Comparison of ENCODE assay signal across 21 cellular contexts in the genomic region with DNA sequence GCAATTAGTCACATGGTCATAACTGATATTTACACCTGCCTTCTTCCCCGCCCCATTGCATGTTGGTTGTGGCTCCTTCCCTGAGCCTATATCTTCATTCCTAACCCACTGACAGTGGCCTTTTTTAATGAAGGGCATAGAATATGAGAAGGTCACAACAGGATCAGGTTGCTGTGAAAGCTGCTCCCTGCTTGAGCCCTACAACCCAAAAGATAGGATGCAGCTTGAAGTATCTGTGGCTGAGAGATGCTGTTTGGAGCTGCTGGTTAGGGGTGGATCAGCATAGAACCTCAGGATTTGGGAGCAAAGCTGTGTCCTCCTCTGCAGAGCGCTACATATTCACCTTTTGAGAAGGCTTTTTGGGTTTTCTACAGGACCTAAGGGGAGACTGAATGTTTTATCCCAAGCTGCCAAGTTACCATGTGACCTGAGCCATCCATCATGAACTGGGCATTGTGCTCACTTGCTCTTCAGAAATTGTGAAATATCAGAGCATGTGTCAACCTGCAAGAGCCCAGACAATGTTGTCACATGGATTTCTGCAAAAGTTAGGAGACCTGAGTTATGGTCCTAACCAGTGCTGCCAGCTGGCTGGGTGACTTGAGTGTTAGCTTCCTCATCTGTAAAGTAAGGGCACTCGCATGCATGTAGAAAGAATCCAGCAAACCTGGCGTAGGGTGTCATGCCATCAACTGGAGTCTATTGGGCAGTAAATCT. TPM values are rescaled to one million over a fixed set of nuclear protein-coding genes. Genes with fewer than 3 reads are reported as not detected.
DNase-seq lines count a peak whose midpoint lies in the region; ATAC-seq and TF ChIP-seq lines count a peak whose summit lies in the region.
"Had no signal": no experiment of that assay in that cellular context is flagged by ENCODE, and none has a peak within 500 bp of the region (broad histone marks: within the 10 kb centered on the region; RNA-seq: fewer than 3 reads in every experiment).

No MANE protein-coding gene starts in this region.

- TF ChIP-seq POLR2A in IMR-90 (IDR thresholded peaks at IDR 0.05; ENCODE audit: low read depth, low read length) (no peak), esophagus squamous epithelium (IDR thresholded peaks at IDR 0.05) (no peak)

- H4K5ac ChIP-seq in IMR-90 (ENCODE audit: low read depth, low read length), result no peak overlapping the region

- no peak overlapping the region for H2AK5ac ChIP-seq in IMR-90 (ENCODE audit: low read depth, low read length)

- H3K4me3 ChIP-seq in IMR-90 (ENCODE audit: insufficient read depth, low read depth, low read length) (no peak overlapping the region), RWPE2 (ENCODE audit: severe bottlenecking) (no peak overlapping the region), fibroblast of mammary gland (ENCODE audit: control insufficient read depth, low read depth, low read length) (no peak overlapping the region), psoas muscle (no peak overlapping the region), esophagus squamous epithelium (no peak overlapping the region)
- H3K4me3 ChIP-seq: HAP-1, MG63, SJSA1 had no signal

- in situ Hi-C loops in IMR-90 (cut with MboI; ENCODE audit: low sequenced_read_pairs), result loop anchor here (25.0 kb wide), 1 partner anchor 760 kb away; the partner anchor contains the start of gene SETMAR

- H2BK5ac ChIP-seq in IMR-90 (ENCODE audit: low read depth, low read length, poor library complexity, severe bottlenecking), result no peak overlapping the region

- no peaks in the 10 kb centered on the region for H3K36me3 ChIP-seq in IMR-90 (ENCODE audit: control insufficient read depth, insufficient read depth, low read length)
- H3K36me3 ChIP-seq in RWPE2 (ENCODE audit: low read depth), result no peaks in the 10 kb centered on the region
- H3K36me3 ChIP-seq in psoas muscle (ENCODE audit: insufficient read depth in 1 of 2, low read depth in 1 of 2), result no peaks in the 10 kb centered on the region
- H3K36me3 ChIP-seq in esophagus squamous epithelium, result no peaks in the 10 kb centered on the region
- H3K36me3 ChIP-seq: HAP-1, MG63, SJSA1 had no signal

- H3K27ac ChIP-seq in IMR-90 (ENCODE audit: insufficient read depth, low read length), result no peak overlapping the region
- H3K27ac ChIP-seq in RWPE2 (ENCODE audit: poor library complexity, severe bottlenecking), result no peak overlapping the region
- peak overlapping the region; percentile 63 for H3K27ac ChIP-seq in psoas muscle
- H3K27ac ChIP-seq in esophagus squamous epithelium, result peak overlapping the region in 2 of 4 donors; percentile 31 to 32
- H3K27ac ChIP-seq: SJSA1 had no signal

- H3K4ac ChIP-seq in IMR-90 (ENCODE audit: low read depth, low read length), result no peak overlapping the region

- H4K8ac ChIP-seq in IMR-90 (ENCODE audit: low read depth in 2 of 2, low read length in 2 of 2), result no peak overlapping the region

- no peak for TF ChIP-seq RAD21 in IMR-90 (IDR thresholded peaks at IDR 0.05; ENCODE audit: low read length)

- no peak overlapping the region for H2BK120ac ChIP-seq in IMR-90 (ENCODE audit: low read depth, low read length)

- no peak overlapping the region for H3K4me2 ChIP-seq in IMR-90 (ENCODE audit: low read depth, low read length)

- H3K79me1 ChIP-seq in IMR-90 (ENCODE audit: low read depth in 1 of 2, low read length in 2 of 2), result no peaks in the 10 kb centered on the region

- POLR2A ChIA-PET in IMR-90 (lab: Charles Lee; ENCODE audit: unreplicated experiment), result no interaction called here

- H3K4me1 ChIP-seq in IMR-90 (ENCODE audit: control insufficient read depth, insufficient read depth, low read length) (no peaks in the 10 kb centered on the region), RWPE2 (ENCODE audit: insufficient read depth, poor library complexity, severe bottlenecking) (peaks cover 10% of the 10 kb centered on the region), psoas muscle (peaks cover 17% of the 10 kb centered on the region), esophagus squamous epithelium (peaks cover 0 to 56% (median 22%) of the 10 kb centered on the region in 3 donors)
- H3K4me1 ChIP-seq: HAP-1, SJSA1 had no signal

- BruUV-seq in IMR-90 (replicated peaks; lab: Mats Ljungman, UMichigan), result no TSS peak

- dilution Hi-C loops in IMR-90 (cut with HindIII; ENCODE audit: low sequenced_read_pairs, unreplicated experiment), result no loop called here

- CTCF ChIA-PET in IMR-90 (lab: Yijun Ruan, JAX), result interaction anchor here (0.6 to 0.7 kb wide), 2 partner anchors 233 to 878 kb away, joined by 3 to 4 read pairs; no protein-coding TSS in a partner anchor

- H3K14ac ChIP-seq in IMR-90 (replicated peaks; ENCODE audit: low read depth, low read length), result no peak overlapping the region

- ATAC-seq in IMR-90 (ENCODE audit: low read depth), result no peak
- peak; percentile 62 for ATAC-seq in RWPE2 (ENCODE audit: low read depth)
- ATAC-seq in psoas muscle, result peak; percentile 92 to 96 (median 94)
- no peak for ATAC-seq in GM18858 (IDR thresholded peaks at IDR 0.05; ENCODE audit: unreplicated experiment)
- ATAC-seq: activated T-cell treated with anti-CD3 and anti-CD28 coated beads, Interleukin-2, amount 50 U/mL, for 72 hours had no signal

- no peak overlapping the region for H3K23ac ChIP-seq in IMR-90 (ENCODE audit: low read depth, low read length)

- H2AK9ac ChIP-seq in IMR-90 (replicated peaks; ENCODE audit: low read depth, low read length, poor library complexity), result no peak overlapping the region

- DNase-seq in IMR-90, result no peak
- DNase-seq in RWPE2 (ENCODE audit: low spot score), result no peak
- peak; percentile 25 for DNase-seq in fibroblast of mammary gland (ENCODE audit: low read depth)
- DNase-seq in psoas muscle, result peak; percentile 66 to 84
- DNase-seq in esophagus squamous epithelium (lab: John Stamatoyannopoulos, UW), result no peak
- no peak for DNase-seq in stimulated activated CD4-positive, alpha-beta T cell treated with anti-CD3 and anti-CD28 coated beads, Interleukin-4, amount 100 ng/mL, for 24 hours
- DNase-seq: activated CD4-positive, CD25-positive, alpha-beta regulatory T cell treated with anti-CD3 and anti-CD28 coated beads, Interleukin-2, amount 50 U/mL, for 72 hours; activated CD8-positive, alpha-beta memory T cell treated with anti-CD3 and anti-CD28 coated beads for 24 hours; activated T-cell treated with anti-CD3 and anti-CD28 coated beads, Interleukin-2, amount 50 U/mL, for 72 hours; CD4-positive, alpha-beta memory T cell; DMS153; GF-D8; hippocampal formation; kidney; MG63; NCI-H1930; NCI-H510A treated with DMSO at 0.1 percent for 48 hours; nephron progenitor cell had no signal

- no peaks in the 10 kb centered on the region for H4K20me1 ChIP-seq in IMR-90 (ENCODE audit: insufficient read depth, low read length)

- no peaks in the 10 kb centered on the region for H3K9me1 ChIP-seq in IMR-90 (ENCODE audit: insufficient read depth, low read length)

- H4K91ac ChIP-seq in IMR-90 (ENCODE audit: insufficient read depth, low read depth, low read length), result no peak overlapping the region

- no peak overlapping the region for H2BK20ac ChIP-seq in IMR-90 (ENCODE audit: low read depth, low read length)

- no peak overlapping the region for H3K18ac ChIP-seq in IMR-90 (ENCODE audit: low read depth, low read length)

- WGBS in IMR-90 (ENCODE audit: extremely low coverage in 2 of 2, insufficient read length in 1 of 2), 2 experiments, result 100% methylated on average over 2 of the region's 4 CpGs; no CpG with 5 or more reads in 1 of the 2 experiments
- 50 to 52% (median 52%) methylated on average over 4 of the region's 4 CpGs for WGBS in psoas muscle, 3 donors
- WGBS in esophagus squamous epithelium, 2 donors, result 54 to 64% methylated on average over 4 of the region's 4 CpGs

- no peak overlapping the region for H3K9ac ChIP-seq in IMR-90 (ENCODE audit: low read depth, low read length)

- H3K27me3 ChIP-seq in IMR-90 (ENCODE audit: control insufficient read depth, insufficient read depth, low read length) (peaks cover 19% of the 10 kb centered on the region), RWPE2 (ENCODE audit: insufficient read depth, poor library complexity, severe bottlenecking) (no peaks in the 10 kb centered on the region), psoas muscle (ENCODE audit: insufficient read depth in 3 of 3, low read length in 2 of 3) (no peaks in the 10 kb centered on the region), esophagus squamous epithelium (peaks cover 0 to 8% (median 0%) of the 10 kb centered on the region in 4 donors)
- H3K27me3 ChIP-seq: SJSA1 had no signal

- H3K9me3 ChIP-seq in IMR-90 (ENCODE audit: control insufficient read depth, insufficient read depth, low read length) (no peaks in the 10 kb centered on the region), RWPE2 (ENCODE audit: severe bottlenecking) (no peaks in the 10 kb centered on the region), psoas muscle (no peaks in the 10 kb centered on the region), esophagus squamous epithelium (no peaks in the 10 kb centered on the region)
- H3K9me3 ChIP-seq: HAP-1, MG63, SJSA1 had no signal

- H3K56ac ChIP-seq in IMR-90 (ENCODE audit: extremely low read depth, insufficient read depth, low read length), result no peak overlapping the region

- no peak overlapping the region for H2BK15ac ChIP-seq in IMR-90 (ENCODE audit: low read depth, low read length)

- H2AFZ ChIP-seq in IMR-90 (replicated peaks; ENCODE audit: low read length, poor library complexity), result no peak overlapping the region

- intact Hi-C loops in IMR-90 (cut with micrococcal nuclease) (no loop called here), psoas muscle (cut with DNase I) (no loop called here), esophagus squamous epithelium (cut with DNase I) (no loop called here)

- TF ChIP-seq CTCF in IMR-90 (conservative IDR thresholded peaks at IDR 0.05; ENCODE audit: low read depth, low read length) (no peak), RWPE2 (IDR thresholded peaks at IDR 0.05; ENCODE audit: poor library complexity, severe bottlenecking) (no peak), fibroblast of mammary gland (conservative IDR thresholded peaks at IDR 0.05; ENCODE audit: control insufficient read depth, insufficient read depth, low read depth, low read length) (no peak), psoas muscle (IDR thresholded peaks at IDR 0.05) (no peak), esophagus squamous epithelium (IDR thresholded peaks at IDR 0.05) (no peak)

TF ChIP-seq in IMR-90, 13 proteins besides CTCF, POLR2A, EP300 and RAD21:
- 0 out of 2 replicates have a peak, but pooled peaks have one; percentile 18 for TF ChIP-seq CEBPB (IDR thresholded peaks at IDR 0.05; ENCODE audit: low read depth, low read length)
- no peak for TF ChIP-seq NFE2L2 (IDR thresholded peaks at IDR 0.05; ENCODE audit: low read depth, low read length)
TF ChIP-seq in IMR-90: peak in this region for 1.

RNA-seq across cellular contexts. Expression of gene ARL8B, which starts 49.8 kb away (rescaled TPM):
- total RNA-seq in IMR-90 (2012; rRNA removed), result 47.0 and 62.5 TPM in 2 replicates
- polyA plus RNA-seq in IMR-90 (2012; rRNA removed), result 23.8 and 32.3 TPM in 2 replicates
- polyA plus RNA-seq in IMR-90 (2012; cell fraction: cytosol; rRNA removed), result 13.0 and 20.9 TPM in 2 replicates
- 17.4 and 28.8 TPM in 2 replicates for polyA plus RNA-seq in IMR-90 (2012; cell fraction: nucleus; rRNA removed; ENCODE audit: low replicate concordance)
- 100 to 1,000 TPM in 2 of 4 donors, 10 to 100 TPM in 2; 35.1 to 154 (median 109) TPM for total RNA-seq in psoas muscle
- polyA plus RNA-seq in psoas muscle, result 100 to 1,000 TPM; 140 to 266 (median 178) TPM
- 10 to 100 TPM; 42.9 to 71.9 (median 51.7) TPM for total RNA-seq in esophagus squamous epithelium

Comparison
In these comparisons a context has a peak if more than half of its experiments do, and no peak if none do; other contexts are left out.
1. ATAC-seq: peak in RWPE2 (single experiment) and psoas muscle (4 of 4); none in IMR-90 (single experiment) and GM18858 (single experiment).
2. DNase-seq: peak in fibroblast of mammary gland (single experiment) and psoas muscle (2 of 2); none in IMR-90 (single experiment), RWPE2 (single experiment), esophagus squamous epithelium (single experiment) and stimulated activated CD4-positive, alpha-beta T cell treated with anti-CD3 and anti-CD28 coated beads, Interleukin-4, amount 100 ng/mL, for 24 hours (single experiment).